ENCODE assay signal across 12 cellular contexts in genomic region chr10:100890696-100891271, GRCh38. TPM values are rescaled to one million over a fixed set of nuclear protein-coding genes. Genes with fewer than 3 reads are reported as not detected.
DNase-seq lines count a peak whose midpoint lies in the region; ATAC-seq lines count a peak whose summit lies in the region.
"Had no signal": no experiment of that assay in that cellular context is flagged by ENCODE, and none has a peak within 500 bp of the region (broad histone marks: within the 10 kb centered on the region; RNA-seq: fewer than 3 reads in every experiment).

No MANE protein-coding gene starts in this region.

- H2BK12ac ChIP-seq in trophoblast cell (ENCODE audit: low read length) = no peak overlapping the region

- no peak overlapping the region for H4K8ac ChIP-seq in trophoblast cell (ENCODE audit: low read depth, low read length)

- peak overlapping the region; percentile 92 for H3K27ac ChIP-seq in SJSA1
- H3K27ac ChIP-seq in trophoblast cell (ENCODE audit: low read depth, low read length) = no peak overlapping the region
- H3K27ac ChIP-seq in substantia nigra (ENCODE audit: low read depth, low read length, poor library complexity, severe bottlenecking) = no peak overlapping the region
- H3K27ac ChIP-seq: gastroesophageal sphincter, vagina had no signal

- H3K27me3 ChIP-seq in SJSA1 (replicated peaks) (no peaks in the 10 kb centered on the region), trophoblast cell (ENCODE audit: insufficient read depth, low read length) (no peaks in the 10 kb centered on the region)
- H3K27me3 ChIP-seq: vagina had no signal

- no peak overlapping the region for H4K91ac ChIP-seq in trophoblast cell (ENCODE audit: low read depth, low read length)

- no peak overlapping the region for H3K9ac ChIP-seq in trophoblast cell (ENCODE audit: low read length)

- H2AFZ ChIP-seq in trophoblast cell (ENCODE audit: insufficient read depth, low read length, poor library complexity) = no peak overlapping the region

- H3K9me3 ChIP-seq in SJSA1 (replicated peaks) (no peaks in the 10 kb centered on the region), trophoblast cell (ENCODE audit: insufficient read depth, low read depth, low read length) (no peaks in the 10 kb centered on the region)
- H3K9me3 ChIP-seq: gastroesophageal sphincter, vagina had no signal

- H3K18ac ChIP-seq in trophoblast cell (ENCODE audit: low read length) = no peak overlapping the region

- H2AK5ac ChIP-seq in trophoblast cell (ENCODE audit: low read length) = no peak overlapping the region

- no CpG with 5 or more reads among the region's 6 CpGs for WGBS in trophoblast cell (ENCODE audit: extremely low coverage, insufficient coverage, insufficient read length)

- H3K79me2 ChIP-seq in trophoblast cell (ENCODE audit: control insufficient read depth, insufficient read depth, low read length, poor library complexity) = no peaks in the 10 kb centered on the region

- H3K23ac ChIP-seq in trophoblast cell (ENCODE audit: low read length) = no peak overlapping the region

- H2BK5ac ChIP-seq in trophoblast cell (ENCODE audit: low read depth, low read length, poor library complexity) = no peak overlapping the region

- H3K4me3 ChIP-seq in SJSA1 = no peak overlapping the region
- no peak overlapping the region for H3K4me3 ChIP-seq in trophoblast cell (ENCODE audit: low read depth, low read length)
- H3K4me3 ChIP-seq: gastroesophageal sphincter, vagina had no signal

- H3K14ac ChIP-seq in trophoblast cell (ENCODE audit: low read length) = no peak overlapping the region

- no peak overlapping the region for H2BK120ac ChIP-seq in trophoblast cell (ENCODE audit: insufficient read depth, low read length, poor library complexity)

- H3K4ac ChIP-seq in trophoblast cell (ENCODE audit: low read depth, low read length) = no peak overlapping the region

- ATAC-seq in HG03521 (IDR thresholded peaks at IDR 0.05; ENCODE audit: unreplicated experiment) (no peak), GM21367 (IDR thresholded peaks at IDR 0.05; ENCODE audit: unreplicated experiment) (no peak), GM21390 (IDR thresholded peaks at IDR 0.05; ENCODE audit: unreplicated experiment) (no peak)
- ATAC-seq: activated CD8-positive, alpha-beta T cell treated with anti-CD3 and anti-CD28 coated beads for 36 hours; gastroesophageal sphincter had no signal

- no peak overlapping the region for H3K4me2 ChIP-seq in trophoblast cell (ENCODE audit: low read length)

- DNase-seq in HCEC 1CT (peak; percentile 99), SJSA1 (ENCODE audit: low read depth in 1 of 2, low spot score in 2 of 2) (peak; percentile 89 to 94), fibroblast of peridontal ligament (ENCODE audit: extremely low read depth) (peak; percentile 97), trophoblast cell (peak; percentile 8 to 59), substantia nigra (lab: John Stamatoyannopoulos, UW) (no peak)
- DNase-seq: activated CD8-positive, alpha-beta T cell treated with anti-CD3 and anti-CD28 coated beads for 36 hours; NCI-H2081 treated with DMSO at 0.1 percent for 48 hours had no signal

- H3K36me3 ChIP-seq in SJSA1 (no peaks in the 10 kb centered on the region), trophoblast cell (ENCODE audit: control insufficient read depth in 1 of 2, insufficient read depth in 2 of 2, low read length in 2 of 2) (no peaks in the 10 kb centered on the region)
- H3K36me3 ChIP-seq: gastroesophageal sphincter, vagina had no signal

- no peaks in the 10 kb centered on the region for H3K79me1 ChIP-seq in trophoblast cell (ENCODE audit: low read length)

- H3K4me1 ChIP-seq in SJSA1 (replicated peaks) = peaks cover 26% of the 10 kb centered on the region
- no peaks in the 10 kb centered on the region for H3K4me1 ChIP-seq in trophoblast cell (ENCODE audit: control insufficient read depth in 1 of 2, insufficient read depth in 2 of 2, low read length in 2 of 2)
- H3K4me1 ChIP-seq: vagina had no signal

- no peak overlapping the region for H4K12ac ChIP-seq in trophoblast cell (ENCODE audit: low read depth, low read length)

RNA-seq across cellular contexts. Expression of gene SLF2, which starts 22.0 kb away (rescaled TPM):
- 31.4 and 50.1 TPM in 2 replicates for total RNA-seq in SJSA1 (2014; rRNA removed; shearing (Covaris generic))
- polyA plus RNA-seq in trophoblast cell (2013) = 10.9 and 11.4 TPM in 2 replicates

Comparison
In these comparisons a context has a peak if more than half of its experiments do, and no peak if none do; other contexts are left out.
1. DNase-seq: peak in HCEC 1CT (single experiment), SJSA1 (2 of 2), fibroblast of peridontal ligament (single experiment) and trophoblast cell (2 of 2); none in substantia nigra (0 of 49).